ENCODE assay signal across 8 cellular contexts in the genomic region with DNA sequence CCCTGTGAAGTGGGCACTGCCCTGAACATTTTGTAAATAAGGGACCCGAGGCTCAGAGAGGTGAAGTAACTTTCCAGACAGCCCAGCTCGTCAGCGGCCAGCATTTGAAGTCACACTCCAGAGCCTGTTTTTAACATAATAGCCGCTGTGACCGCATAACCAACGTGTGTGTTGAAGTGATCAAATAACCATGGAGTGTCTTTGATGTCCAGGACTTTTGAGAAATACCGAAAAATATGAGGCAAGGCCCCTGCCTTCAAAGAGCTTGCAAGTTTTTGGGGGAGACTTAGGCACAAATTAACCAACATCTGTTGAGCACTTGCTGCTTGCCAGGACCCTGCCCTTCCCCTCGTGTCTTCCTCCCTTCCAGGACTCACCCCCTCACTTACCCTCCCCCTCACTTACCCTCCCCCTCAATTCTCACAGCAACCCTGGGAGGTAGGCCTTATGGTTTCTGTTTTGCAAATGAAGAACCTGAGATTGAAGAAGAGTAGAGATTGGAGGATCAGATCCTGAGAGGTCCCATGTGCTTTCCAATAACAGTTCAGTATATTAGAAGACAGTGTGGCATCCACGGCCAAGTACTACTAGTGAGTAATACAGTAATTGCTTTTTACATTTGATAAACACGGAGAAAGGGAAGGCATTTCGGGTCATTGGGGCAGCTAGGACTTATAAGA. TPM values are rescaled to one million over a fixed set of nuclear protein-coding genes. Genes with fewer than 3 reads are reported as not detected.
DNase-seq lines count a peak whose midpoint lies in the region; ATAC-seq and TF ChIP-seq lines count a peak whose summit lies in the region.

No MANE protein-coding gene starts in this region.

- H3K4me3 ChIP-seq in AG04450 (ENCODE audit: low read depth, low read length) (peak overlapping the region; percentile 95), esophagus (ENCODE audit: low read depth in 1 of 2, low read length in 2 of 2) (peak overlapping the region; percentile 67 to 84)

- WGBS in esophagus, 2 donors: 7 to 25% methylated on average over 11 of the region's 11 CpGs

- CTCF ChIA-PET in AG04450 (lab: Charles Lee): interaction anchor here (0.7 kb wide), 1 partner anchor 136 kb away, joined by 3 read pairs; no protein-coding TSS in a partner anchor
- CTCF ChIA-PET in activated CD8-positive, alpha-beta T cell treated with anti-CD3 and anti-CD28 coated beads, Interleukin-2, amount 10 ng/mL, durations not matched to agents 7 days and 5 days (lab: Charles Lee): interaction anchor here (1.5 kb wide), 1 partner anchor 115 kb away, joined by 5 read pairs; a partner anchor contains a TSS

- H3K27ac ChIP-seq in AG04450 (ENCODE audit: low read depth, low read length) (peak overlapping the region; percentile 91), esophagus (ENCODE audit: low read depth in 2 of 2, low read length in 1 of 2) (peak overlapping the region; percentile 86 to 94)

- H3K27ac Mint-ChIP-seq in activated CD8-positive, alpha-beta T cell treated with anti-CD3 and anti-CD28 coated beads, Interleukin-2, amount 10 ng/mL, durations not matched to agents 7 days and 5 days: peak overlapping the region; percentile 100
- peak overlapping the region; percentile 15 to 99 (median 98) for H3K27ac Mint-ChIP-seq in naive B cell

- POLR2A ChIA-PET in AG04450 (lab: Yijun Ruan, JAX): interaction anchor here (0.6 to 1.2 kb wide), 3 partner anchors 80 to 587 kb away, joined by 3 to 5 read pairs (median 4); a partner anchor contains a TSS
- POLR2A ChIA-PET in activated CD8-positive, alpha-beta T cell treated with anti-CD3 and anti-CD28 coated beads, Interleukin-2, amount 10 ng/mL, durations not matched to agents 7 days and 5 days (lab: Charles Lee): interaction anchor here (0.6 to 1.9 kb wide), 5 partner anchors 13 to 1167 kb away, joined by 3 to 9 read pairs (median 3); a partner anchor contains a TSS

- no peak for TF ChIP-seq CTCF in AG04450 (IDR thresholded peaks at IDR 0.05; ENCODE audit: low read depth, low read length)

- peaks cover 39% of the 10 kb centered on the region for H3K36me3 Mint-ChIP-seq in activated CD8-positive, alpha-beta T cell treated with anti-CD3 and anti-CD28 coated beads, Interleukin-2, amount 10 ng/mL, durations not matched to agents 7 days and 5 days (ENCODE audit: low read depth)
- H3K36me3 Mint-ChIP-seq in naive B cell: peaks cover 0 to 9% of the 10 kb centered on the region in 2 donors

- H3K4me1 ChIP-seq in esophagus (ENCODE audit: control insufficient read depth in 2 of 2, insufficient read depth in 2 of 2, low read length in 1 of 2): peaks cover 0 to 2% of the 10 kb centered on the region in 2 donors

- peaks cover 3% of the 10 kb centered on the region; the same call in 1 of the 2 replicates for H3K9me3 ChIP-seq in AG04450 (ENCODE audit: control insufficient read depth, insufficient read depth, low read length)
- no peaks in the 10 kb centered on the region for H3K9me3 ChIP-seq in esophagus (ENCODE audit: control insufficient read depth in 2 of 2, insufficient read depth in 1 of 2, low read depth in 1 of 2, low read length in 1 of 2)

- H3K27me3 Mint-ChIP-seq in activated CD8-positive, alpha-beta T cell treated with anti-CD3 and anti-CD28 coated beads, Interleukin-2, amount 10 ng/mL, durations not matched to agents 7 days and 5 days (ENCODE audit: low read depth): no peaks in the 10 kb centered on the region
- H3K27me3 Mint-ChIP-seq in naive B cell: no peaks in the 10 kb centered on the region

- no peaks in the 10 kb centered on the region for H3K36me3 ChIP-seq in esophagus (ENCODE audit: control insufficient read depth in 2 of 2, insufficient read depth in 2 of 2, low read length in 1 of 2)

- DNase-seq in AG04450 (ENCODE audit: low read depth, low spot score) (peak; percentile 69), NCI-H526 (lab: John Stamatoyannopoulos, UW) (peak; percentile 70), naive B cell (peak; percentile 49), stromal cell of bone marrow (ENCODE audit: low read depth) (peak; percentile 88)
- peak; percentile 68 for DNase-seq in activated CD8-positive, alpha-beta T cell treated with anti-CD3 and anti-CD28 coated beads, Interleukin-2, amount 10 ng/mL, durations not matched to agents 7 days and 5 days

- peak; percentile 54 for ATAC-seq in GM18519 (IDR thresholded peaks at IDR 0.05; ENCODE audit: low FRiP score, unreplicated experiment)
- peak; percentile 48 for ATAC-seq in HG03066 (IDR thresholded peaks at IDR 0.05; ENCODE audit: low read depth, unreplicated experiment)
- ATAC-seq in activated CD8-positive, alpha-beta T cell treated with anti-CD3 and anti-CD28 coated beads, Interleukin-2, amount 10 ng/mL, durations not matched to agents 7 days and 5 days: peak; percentile 34
- ATAC-seq in naive B cell (ENCODE audit: low read depth in 2 of 2): peak; percentile 24 to 44

- no peaks in the 10 kb centered on the region for H3K27me3 ChIP-seq in AG04450 (ENCODE audit: control insufficient read depth, insufficient read depth, low read length)
- no peaks in the 10 kb centered on the region for H3K27me3 ChIP-seq in esophagus (ENCODE audit: control insufficient read depth in 1 of 2, insufficient read depth in 2 of 2, low read length in 2 of 2)

- peaks cover 56% of the 10 kb centered on the region for H3K4me1 Mint-ChIP-seq in activated CD8-positive, alpha-beta T cell treated with anti-CD3 and anti-CD28 coated beads, Interleukin-2, amount 10 ng/mL, durations not matched to agents 7 days and 5 days (ENCODE audit: low read depth)
- H3K4me1 Mint-ChIP-seq in naive B cell: peaks cover 24 to 44% (median 39%) of the 10 kb centered on the region in 3 donors

- H3K4me3 Mint-ChIP-seq in activated CD8-positive, alpha-beta T cell treated with anti-CD3 and anti-CD28 coated beads, Interleukin-2, amount 10 ng/mL, durations not matched to agents 7 days and 5 days: peak overlapping the region; percentile 100
- peak overlapping the region; percentile 94 to 100 (median 99) for H3K4me3 Mint-ChIP-seq in naive B cell

- no peaks in the 10 kb centered on the region for H3K9me3 Mint-ChIP-seq in activated CD8-positive, alpha-beta T cell treated with anti-CD3 and anti-CD28 coated beads, Interleukin-2, amount 10 ng/mL, durations not matched to agents 7 days and 5 days (ENCODE audit: insufficient read depth)
- peaks cover 0 to 2% (median 0%) of the 10 kb centered on the region in 7 donors for H3K9me3 Mint-ChIP-seq in naive B cell

RNA-seq across cellular contexts. Expression of a gene that starts 1.3 kb away (rescaled TPM):
- polyA plus RNA-seq in AG04450 (2011; rRNA removed): 62.1 and 78.7 TPM in 2 replicates
- 116 and 136 TPM in 2 replicates for polyA minus RNA-seq in AG04450 (2011; rRNA and poly(A)+ RNA removed)
- 10 to 100 TPM; 53.0 to 54.5 TPM for total RNA-seq in activated CD8-positive, alpha-beta T cell treated with anti-CD3 and anti-CD28 coated beads, Interleukin-2, amount 10 ng/mL, durations not matched to agents 7 days and 5 days
- polyA plus RNA-seq in esophagus: 10 to 100 TPM in 1 of 2 donors, 1 to 10 TPM in 1; 7.4 to 13.0 TPM
- 1 to 10 TPM; 3.3 to 6.9 (median 5.4) TPM for polyA plus RNA-seq in naive B cell (ENCODE audit: low read depth in 6 of 6)

Comparison
In these comparisons a context has a peak if more than half of its experiments do, and no peak if none do; other contexts are left out.
1. Peak in every context shown above with its lines: DNase-seq, ATAC-seq, H3K4me3 ChIP-seq and H3K27ac ChIP-seq.